Comparison of ENCODE assay signal across 11 cellular contexts in genomic region chr7:66265566-66265965, GRCh38.
DNase-seq lines count a peak whose midpoint lies in the region; ATAC-seq and TF ChIP-seq lines count a peak whose summit lies in the region.
"Had no signal": no experiment of that assay in that cellular context is flagged by ENCODE, and none has a peak within 500 bp of the region (broad histone marks: within the 10 kb centered on the region; RNA-seq: fewer than 3 reads in every experiment).

No MANE protein-coding gene starts in this region.

- no peaks in the 10 kb centered on the region for H3K4me1 ChIP-seq in HCT116 (ENCODE audit: control insufficient read depth in 1 of 2, insufficient read depth in 2 of 2, low read length in 2 of 2)

- peaks cover 8% of the 10 kb centered on the region; the same call in 1 of the 2 replicates for H3K79me2 ChIP-seq in HCT116 (ENCODE audit: insufficient read depth, low read length)

- no peak overlapping the region for H3K27ac ChIP-seq in HCT116 (ENCODE audit: low read depth, low read length)
- H3K27ac ChIP-seq: 22Rv1 had no signal

- H3K36me3 ChIP-seq in HCT116 (ENCODE audit: control insufficient read depth in 1 of 2, insufficient read depth in 2 of 2, low read length in 2 of 2) = no peaks in the 10 kb centered on the region
- H3K36me3 ChIP-seq: stomach had no signal

- TF ChIP-seq POLR2A in HCT116 (IDR thresholded peaks at IDR 0.05; ENCODE audit: borderline replicate concordance, extremely low read depth, insufficient read depth, insufficient read length) = no peak

- H3K9me2 ChIP-seq in HCT116 (ENCODE audit: insufficient read depth) = no peaks in the 10 kb centered on the region

- no TSS peak for BruUV-seq in HCT116 (replicated peaks; lab: Mats Ljungman, UMichigan)

- H3K9ac ChIP-seq in HCT116 (ENCODE audit: low read length) = no peak overlapping the region

- no peak for TF ChIP-seq RAD21 in HCT116 (IDR thresholded peaks at IDR 0.05; ENCODE audit: low read depth)

- H4K20me1 ChIP-seq in HCT116 (ENCODE audit: insufficient read depth) = no peaks in the 10 kb centered on the region

- ATAC-seq in HCT116 (no peak), HG02938 (IDR thresholded peaks at IDR 0.05; ENCODE audit: unreplicated experiment) (no peak)

- CTCF ChIA-PET in HCT116 (lab: Charles Lee) = no interaction called here

- H3K27me3 ChIP-seq in HCT116 (ENCODE audit: insufficient read depth, low read length) = no peaks in the 10 kb centered on the region
- H3K27me3 ChIP-seq: stomach had no signal

- no peak overlapping the region for H3K4me2 ChIP-seq in HCT116 (ENCODE audit: low read length)

- RAD21 ChIA-PET in HCT116 (lab: Charles Lee; ENCODE audit: low non-redundant PET in 1 of 2, low total read pairs in 2 of 2, uncharacterized antibody in 2 of 2, unreplicated experiment in 2 of 2) = no interaction called here

- DNase-seq in DMS79 treated with DMSO at 0.1 percent for 48 hours (lab: John Stamatoyannopoulos, UW) (peak; percentile 21), DMS79 (lab: John Stamatoyannopoulos, UW) (no peak), HCT116 (ENCODE audit: low read depth, low spot score) (no peak), RKO (ENCODE audit: low spot score) (peak; percentile 56), fibroblast of the aortic adventitia (ENCODE audit: low read depth) (peak; percentile 35), AG20443 (ENCODE audit: low spot score) (no peak), SHP77 treated with DMSO at 0.1 percent for 48 hours (lab: John Stamatoyannopoulos, UW) (no peak)
- DNase-seq: kidney, stomach had no signal

- TF ChIP-seq CTCF in HCT116 (IDR thresholded peaks at IDR 0.05 in 2 of 3, conservative IDR thresholded peaks at IDR 0.05 in 1 of 3; ENCODE audit: borderline replicate concordance in 1 of 3, insufficient read depth in 1 of 3, low read depth in 2 of 3, low read length in 2 of 3) (no peak), fibroblast of the aortic adventitia (IDR thresholded peaks at IDR 0.05; ENCODE audit: insufficient read depth, low read length) (no peak)

- H2AFZ ChIP-seq in HCT116 (ENCODE audit: low read depth, low read length, poor library complexity, severe bottlenecking) = no peak overlapping the region

- POLR2A ChIA-PET in HCT116 (lab: Charles Lee) = no interaction called here

- intact Hi-C loops in HCT116 (cut with micrococcal nuclease) = no loop called here

- peaks cover 0 to 17% of the 10 kb centered on the region in 2 experiments; a peak in 3 of 4 replicates for H3K9me3 ChIP-seq in HCT116 (ENCODE audit: control insufficient read depth in 1 of 2, insufficient read depth in 1 of 2, low read depth in 1 of 2, low read length in 2 of 2)

- H3K4me3 ChIP-seq in HCT116 (replicated peaks in 1 of 2; ENCODE audit: low read depth in 1 of 2, low read length in 2 of 2) (no peak overlapping the region), fibroblast of the aortic adventitia (ENCODE audit: low read depth, low read length) (no peak overlapping the region)
- H3K4me3 ChIP-seq: stomach had no signal

TF ChIP-seq in HCT116, 20 proteins besides CTCF, POLR2A, EP300 and RAD21:
- TF ChIP-seq CBX3 (IDR thresholded peaks at IDR 0.05; ENCODE audit: low read depth) = peak; percentile 93
- TF ChIP-seq CEBPB (IDR thresholded peaks at IDR 0.05; ENCODE audit: low read depth) = no peak
- TF ChIP-seq TCF7L2 (IDR thresholded peaks at IDR 0.05; ENCODE audit: borderline replicate concordance, extremely low read depth, insufficient read depth, insufficient read length) = no peak

Comparison
In these comparisons a context has a peak if more than half of its experiments do, and no peak if none do; other contexts are left out.
1. DNase-seq: peak in DMS79 treated with DMSO at 0.1 percent for 48 hours (single experiment), RKO (single experiment) and fibroblast of the aortic adventitia (single experiment); none in DMS79 (single experiment), HCT116 (single experiment), AG20443 (single experiment) and SHP77 treated with DMSO at 0.1 percent for 48 hours (single experiment).